ENCODE assay signal across 1 cellular context in the genomic region with DNA sequence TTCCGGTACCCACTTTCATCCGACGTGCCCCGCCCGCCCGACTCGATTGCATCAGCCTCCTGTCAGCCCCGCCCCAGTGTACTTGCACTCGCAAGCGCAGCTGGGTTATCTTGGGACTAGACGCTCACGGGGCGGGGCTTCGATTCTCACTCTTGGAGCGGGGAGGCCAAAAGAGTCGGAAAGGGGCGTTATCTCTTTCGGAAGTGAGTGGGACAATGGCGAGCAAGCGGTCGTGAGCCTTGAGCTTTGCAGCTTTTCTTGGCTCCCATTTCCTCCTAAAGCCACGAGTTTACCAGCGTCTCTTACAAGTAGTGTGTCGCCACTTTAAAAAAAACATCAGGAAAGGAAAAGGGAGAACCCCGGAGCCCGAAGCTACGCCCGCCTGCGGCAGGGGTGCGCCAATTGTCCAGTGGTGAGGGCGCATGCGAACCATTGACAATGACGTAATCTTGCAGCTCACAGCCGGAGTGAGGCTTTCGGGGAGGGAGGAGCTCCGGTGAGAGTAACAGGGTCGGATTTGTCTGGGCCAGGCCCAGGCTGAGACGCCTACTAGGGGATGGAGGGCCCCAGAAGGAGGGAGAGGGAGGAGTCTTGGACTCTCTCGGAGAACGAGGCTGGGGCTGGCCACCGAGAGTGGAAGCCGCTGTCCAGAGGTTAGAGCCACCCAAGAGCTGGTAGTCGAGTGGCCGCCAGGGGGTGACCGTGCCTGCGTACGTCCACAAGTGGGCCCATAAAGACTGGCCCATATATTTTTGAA.
TF ChIP-seq lines count a peak whose summit lies in the region.

No MANE protein-coding gene starts in this region.

TF ChIP-seq in GM12878, 131 proteins besides CTCF, POLR2A, EP300 and RAD21 (continued from another document):
- TF ChIP-seq, protein P1, sequence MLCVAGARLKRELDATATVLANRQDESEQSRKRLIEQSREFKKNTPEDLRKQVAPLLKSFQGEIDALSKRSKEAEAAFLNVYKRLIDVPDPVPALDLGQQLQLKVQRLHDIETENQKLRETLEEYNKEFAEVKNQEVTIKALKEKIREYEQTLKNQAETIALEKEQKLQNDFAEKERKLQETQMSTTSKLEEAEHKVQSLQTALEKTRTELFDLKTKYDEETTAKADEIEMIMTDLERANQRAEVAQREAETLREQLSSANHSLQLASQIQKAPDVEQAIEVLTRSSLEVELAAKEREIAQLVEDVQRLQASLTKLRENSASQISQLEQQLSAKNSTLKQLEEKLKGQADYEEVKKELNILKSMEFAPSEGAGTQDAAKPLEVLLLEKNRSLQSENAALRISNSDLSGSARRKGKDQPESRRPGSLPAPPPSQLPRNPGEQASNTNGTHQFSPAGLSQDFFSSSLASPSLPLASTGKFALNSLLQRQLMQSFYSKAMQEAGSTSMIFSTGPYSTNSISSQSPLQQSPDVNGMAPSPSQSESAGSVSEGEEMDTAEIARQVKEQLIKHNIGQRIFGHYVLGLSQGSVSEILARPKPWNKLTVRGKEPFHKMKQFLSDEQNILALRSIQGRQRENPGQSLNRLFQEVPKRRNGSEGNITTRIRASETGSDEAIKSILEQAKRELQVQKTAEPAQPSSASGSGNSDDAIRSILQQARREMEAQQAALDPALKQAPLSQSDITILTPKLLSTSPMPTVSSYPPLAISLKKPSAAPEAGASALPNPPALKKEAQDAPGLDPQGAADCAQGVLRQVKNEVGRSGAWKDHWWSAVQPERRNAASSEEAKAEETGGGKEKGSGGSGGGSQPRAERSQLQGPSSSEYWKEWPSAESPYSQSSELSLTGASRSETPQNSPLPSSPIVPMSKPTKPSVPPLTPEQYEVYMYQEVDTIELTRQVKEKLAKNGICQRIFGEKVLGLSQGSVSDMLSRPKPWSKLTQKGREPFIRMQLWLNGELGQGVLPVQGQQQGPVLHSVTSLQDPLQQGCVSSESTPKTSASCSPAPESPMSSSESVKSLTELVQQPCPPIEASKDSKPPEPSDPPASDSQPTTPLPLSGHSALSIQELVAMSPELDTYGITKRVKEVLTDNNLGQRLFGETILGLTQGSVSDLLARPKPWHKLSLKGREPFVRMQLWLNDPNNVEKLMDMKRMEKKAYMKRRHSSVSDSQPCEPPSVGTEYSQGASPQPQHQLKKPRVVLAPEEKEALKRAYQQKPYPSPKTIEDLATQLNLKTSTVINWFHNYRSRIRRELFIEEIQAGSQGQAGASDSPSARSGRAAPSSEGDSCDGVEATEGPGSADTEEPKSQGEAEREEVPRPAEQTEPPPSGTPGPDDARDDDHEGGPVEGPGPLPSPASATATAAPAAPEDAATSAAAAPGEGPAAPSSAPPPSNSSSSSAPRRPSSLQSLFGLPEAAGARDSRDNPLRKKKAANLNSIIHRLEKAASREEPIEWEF (IDR thresholded peaks at IDR 0.05; ENCODE audit: insufficient replicate concordance, low read depth, low read length), result no peak
- TF ChIP-seq SMARCA5 (IDR thresholded peaks at IDR 0.05) (no peak), HDGF (IDR thresholded peaks at IDR 0.05) (no peak), TCF7 (IDR thresholded peaks at IDR 0.05; ENCODE audit: borderline replicate concordance) (no peak), ESRRA (IDR thresholded peaks at IDR 0.05; ENCODE audit: low read length) (no peak), NFXL1 (IDR thresholded peaks at IDR 0.05; ENCODE audit: borderline replicate concordance) (no peak), JUNB (IDR thresholded peaks at IDR 0.05) (no peak), ZNF24 (IDR thresholded peaks at IDR 0.05) (no peak), CREM (IDR thresholded peaks at IDR 0.05; ENCODE audit: low read depth) (peak; percentile 19; the same call in 1 of the 2 replicates), WRNIP1 (IDR thresholded peaks at IDR 0.05; ENCODE audit: borderline replicate concordance, low read depth, low read length) (no peak), MTA2 (IDR thresholded peaks at IDR 0.05; ENCODE audit: low read depth) (no peak), CEBPB (IDR thresholded peaks at IDR 0.05; ENCODE audit: borderline replicate concordance in 1 of 2, low read depth in 2 of 2, low read length in 2 of 2) (peak in 1 of 2 experiments; percentile 78; a peak in 1 of 4 replicates), ATF7 (IDR thresholded peaks at IDR 0.05; ENCODE audit: low read depth) (peak; percentile 100)
- TF ChIP-seq, protein P2, sequence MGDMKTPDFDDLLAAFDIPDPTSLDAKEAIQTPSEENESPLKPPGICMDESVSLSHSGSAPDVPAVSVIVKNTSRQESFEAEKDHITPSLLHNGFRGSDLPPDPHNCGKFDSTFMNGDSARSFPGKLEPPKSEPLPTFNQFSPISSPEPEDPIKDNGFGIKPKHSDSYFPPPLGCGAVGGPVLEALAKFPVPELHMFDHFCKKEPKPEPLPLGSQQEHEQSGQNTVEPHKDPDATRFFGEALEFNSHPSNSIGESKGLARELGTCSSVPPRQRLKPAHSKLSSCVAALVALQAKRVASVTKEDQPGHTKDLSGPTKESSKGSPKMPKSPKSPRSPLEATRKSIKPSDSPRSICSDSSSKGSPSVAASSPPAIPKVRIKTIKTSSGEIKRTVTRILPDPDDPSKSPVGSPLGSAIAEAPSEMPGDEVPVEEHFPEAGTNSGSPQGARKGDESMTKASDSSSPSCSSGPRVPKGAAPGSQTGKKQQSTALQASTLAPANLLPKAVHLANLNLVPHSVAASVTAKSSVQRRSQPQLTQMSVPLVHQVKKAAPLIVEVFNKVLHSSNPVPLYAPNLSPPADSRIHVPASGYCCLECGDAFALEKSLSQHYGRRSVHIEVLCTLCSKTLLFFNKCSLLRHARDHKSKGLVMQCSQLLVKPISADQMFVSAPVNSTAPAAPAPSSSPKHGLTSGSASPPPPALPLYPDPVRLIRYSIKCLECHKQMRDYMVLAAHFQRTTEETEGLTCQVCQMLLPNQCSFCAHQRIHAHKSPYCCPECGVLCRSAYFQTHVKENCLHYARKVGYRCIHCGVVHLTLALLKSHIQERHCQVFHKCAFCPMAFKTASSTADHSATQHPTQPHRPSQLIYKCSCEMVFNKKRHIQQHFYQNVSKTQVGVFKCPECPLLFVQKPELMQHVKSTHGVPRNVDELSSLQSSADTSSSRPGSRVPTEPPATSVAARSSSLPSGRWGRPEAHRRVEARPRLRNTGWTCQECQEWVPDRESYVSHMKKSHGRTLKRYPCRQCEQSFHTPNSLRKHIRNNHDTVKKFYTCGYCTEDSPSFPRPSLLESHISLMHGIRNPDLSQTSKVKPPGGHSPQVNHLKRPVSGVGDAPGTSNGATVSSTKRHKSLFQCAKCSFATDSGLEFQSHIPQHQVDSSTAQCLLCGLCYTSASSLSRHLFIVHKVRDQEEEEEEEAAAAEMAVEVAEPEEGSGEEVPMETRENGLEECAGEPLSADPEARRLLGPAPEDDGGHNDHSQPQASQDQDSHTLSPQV (IDR thresholded peaks at IDR 0.05), result no peak
- TF ChIP-seq, protein P3, sequence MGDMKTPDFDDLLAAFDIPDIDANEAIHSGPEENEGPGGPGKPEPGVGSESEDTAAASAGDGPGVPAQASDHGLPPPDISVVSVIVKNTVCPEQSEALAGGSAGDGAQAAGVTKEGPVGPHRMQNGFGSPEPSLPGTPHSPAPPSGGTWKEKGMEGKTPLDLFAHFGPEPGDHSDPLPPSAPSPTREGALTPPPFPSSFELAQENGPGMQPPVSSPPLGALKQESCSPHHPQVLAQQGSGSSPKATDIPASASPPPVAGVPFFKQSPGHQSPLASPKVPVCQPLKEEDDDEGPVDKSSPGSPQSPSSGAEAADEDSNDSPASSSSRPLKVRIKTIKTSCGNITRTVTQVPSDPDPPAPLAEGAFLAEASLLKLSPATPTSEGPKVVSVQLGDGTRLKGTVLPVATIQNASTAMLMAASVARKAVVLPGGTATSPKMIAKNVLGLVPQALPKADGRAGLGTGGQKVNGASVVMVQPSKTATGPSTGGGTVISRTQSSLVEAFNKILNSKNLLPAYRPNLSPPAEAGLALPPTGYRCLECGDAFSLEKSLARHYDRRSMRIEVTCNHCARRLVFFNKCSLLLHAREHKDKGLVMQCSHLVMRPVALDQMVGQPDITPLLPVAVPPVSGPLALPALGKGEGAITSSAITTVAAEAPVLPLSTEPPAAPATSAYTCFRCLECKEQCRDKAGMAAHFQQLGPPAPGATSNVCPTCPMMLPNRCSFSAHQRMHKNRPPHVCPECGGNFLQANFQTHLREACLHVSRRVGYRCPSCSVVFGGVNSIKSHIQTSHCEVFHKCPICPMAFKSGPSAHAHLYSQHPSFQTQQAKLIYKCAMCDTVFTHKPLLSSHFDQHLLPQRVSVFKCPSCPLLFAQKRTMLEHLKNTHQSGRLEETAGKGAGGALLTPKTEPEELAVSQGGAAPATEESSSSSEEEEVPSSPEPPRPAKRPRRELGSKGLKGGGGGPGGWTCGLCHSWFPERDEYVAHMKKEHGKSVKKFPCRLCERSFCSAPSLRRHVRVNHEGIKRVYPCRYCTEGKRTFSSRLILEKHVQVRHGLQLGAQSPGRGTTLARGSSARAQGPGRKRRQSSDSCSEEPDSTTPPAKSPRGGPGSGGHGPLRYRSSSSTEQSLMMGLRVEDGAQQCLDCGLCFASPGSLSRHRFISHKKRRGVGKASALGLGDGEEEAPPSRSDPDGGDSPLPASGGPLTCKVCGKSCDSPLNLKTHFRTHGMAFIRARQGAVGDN (IDR thresholded peaks at IDR 0.05), result no peak
- TF ChIP-seq, protein P4, sequence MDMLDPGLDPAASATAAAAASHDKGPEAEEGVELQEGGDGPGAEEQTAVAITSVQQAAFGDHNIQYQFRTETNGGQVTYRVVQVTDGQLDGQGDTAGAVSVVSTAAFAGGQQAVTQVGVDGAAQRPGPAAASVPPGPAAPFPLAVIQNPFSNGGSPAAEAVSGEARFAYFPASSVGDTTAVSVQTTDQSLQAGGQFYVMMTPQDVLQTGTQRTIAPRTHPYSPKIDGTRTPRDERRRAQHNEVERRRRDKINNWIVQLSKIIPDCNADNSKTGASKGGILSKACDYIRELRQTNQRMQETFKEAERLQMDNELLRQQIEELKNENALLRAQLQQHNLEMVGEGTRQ (IDR thresholded peaks at IDR 0.05; ENCODE audit: borderline replicate concordance, low read depth, low read length), result no peak
